ENCODE assay signal across 1 cellular context in the genomic region with DNA sequence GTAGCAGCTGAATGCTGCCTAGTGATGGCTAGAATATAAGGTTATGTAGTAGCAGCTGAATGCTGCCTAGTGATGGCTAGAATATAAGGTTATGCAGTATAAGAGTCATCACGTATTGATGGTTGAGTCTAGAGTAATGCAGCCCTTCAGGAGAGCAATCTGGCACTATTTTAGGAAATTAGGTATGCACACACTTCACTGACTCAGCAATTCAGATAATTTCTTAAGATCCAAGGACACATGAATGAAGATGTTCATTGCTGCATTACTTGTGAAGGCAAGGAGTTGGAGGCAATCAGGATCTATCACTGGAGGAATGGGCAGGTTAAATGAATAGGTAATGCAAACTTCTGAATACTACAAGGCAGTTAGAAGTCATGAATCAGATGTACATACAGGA.
TF ChIP-seq lines count a peak whose summit lies in the region.

No MANE protein-coding gene starts in this region.

TF ChIP-seq in HCT116, 20 proteins besides CTCF, POLR2A, EP300 and RAD21:
- no peak for TF ChIP-seq FOSL1 (IDR thresholded peaks at IDR 0.05; ENCODE audit: low read depth)
- TF ChIP-seq ZNF274 (IDR thresholded peaks at IDR 0.05; ENCODE audit: low read depth, low read length) = no peak
- TF ChIP-seq, protein P1, sequence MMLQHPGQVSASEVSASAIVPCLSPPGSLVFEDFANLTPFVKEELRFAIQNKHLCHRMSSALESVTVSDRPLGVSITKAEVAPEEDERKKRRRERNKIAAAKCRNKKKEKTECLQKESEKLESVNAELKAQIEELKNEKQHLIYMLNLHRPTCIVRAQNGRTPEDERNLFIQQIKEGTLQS (IDR thresholded peaks at IDR 0.05) = no peak
- no peak for TF ChIP-seq TCF7L2 (IDR thresholded peaks at IDR 0.05; ENCODE audit: borderline replicate concordance, extremely low read depth, insufficient read depth, insufficient read length)
- TF ChIP-seq, protein P2, sequence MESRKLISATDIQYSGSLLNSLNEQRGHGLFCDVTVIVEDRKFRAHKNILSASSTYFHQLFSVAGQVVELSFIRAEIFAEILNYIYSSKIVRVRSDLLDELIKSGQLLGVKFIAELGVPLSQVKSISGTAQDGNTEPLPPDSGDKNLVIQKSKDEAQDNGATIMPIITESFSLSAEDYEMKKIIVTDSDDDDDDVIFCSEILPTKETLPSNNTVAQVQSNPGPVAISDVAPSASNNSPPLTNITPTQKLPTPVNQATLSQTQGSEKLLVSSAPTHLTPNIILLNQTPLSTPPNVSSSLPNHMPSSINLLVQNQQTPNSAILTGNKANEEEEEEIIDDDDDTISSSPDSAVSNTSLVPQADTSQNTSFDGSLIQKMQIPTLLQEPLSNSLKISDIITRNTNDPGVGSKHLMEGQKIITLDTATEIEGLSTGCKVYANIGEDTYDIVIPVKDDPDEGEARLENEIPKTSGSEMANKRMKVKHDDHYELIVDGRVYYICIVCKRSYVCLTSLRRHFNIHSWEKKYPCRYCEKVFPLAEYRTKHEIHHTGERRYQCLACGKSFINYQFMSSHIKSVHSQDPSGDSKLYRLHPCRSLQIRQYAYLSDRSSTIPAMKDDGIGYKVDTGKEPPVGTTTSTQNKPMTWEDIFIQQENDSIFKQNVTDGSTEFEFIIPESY (IDR thresholded peaks at IDR 0.05; ENCODE audit: extremely low read depth, insufficient replicate concordance, low read length) = no peak
- TF ChIP-seq ZFX (IDR thresholded peaks at IDR 0.05) = no peak
- no peak for TF ChIP-seq SP1 (IDR thresholded peaks at IDR 0.05; ENCODE audit: low read depth)
- TF ChIP-seq ELF1 (IDR thresholded peaks at IDR 0.05; ENCODE audit: borderline replicate concordance, low read depth) = no peak
- TF ChIP-seq JUND (IDR thresholded peaks at IDR 0.05) = no peak
- no peak for TF ChIP-seq SRF (IDR thresholded peaks at IDR 0.05; ENCODE audit: low read depth)
